Comparison of ENCODE assay signal across 11 cellular contexts in the genomic region with DNA sequence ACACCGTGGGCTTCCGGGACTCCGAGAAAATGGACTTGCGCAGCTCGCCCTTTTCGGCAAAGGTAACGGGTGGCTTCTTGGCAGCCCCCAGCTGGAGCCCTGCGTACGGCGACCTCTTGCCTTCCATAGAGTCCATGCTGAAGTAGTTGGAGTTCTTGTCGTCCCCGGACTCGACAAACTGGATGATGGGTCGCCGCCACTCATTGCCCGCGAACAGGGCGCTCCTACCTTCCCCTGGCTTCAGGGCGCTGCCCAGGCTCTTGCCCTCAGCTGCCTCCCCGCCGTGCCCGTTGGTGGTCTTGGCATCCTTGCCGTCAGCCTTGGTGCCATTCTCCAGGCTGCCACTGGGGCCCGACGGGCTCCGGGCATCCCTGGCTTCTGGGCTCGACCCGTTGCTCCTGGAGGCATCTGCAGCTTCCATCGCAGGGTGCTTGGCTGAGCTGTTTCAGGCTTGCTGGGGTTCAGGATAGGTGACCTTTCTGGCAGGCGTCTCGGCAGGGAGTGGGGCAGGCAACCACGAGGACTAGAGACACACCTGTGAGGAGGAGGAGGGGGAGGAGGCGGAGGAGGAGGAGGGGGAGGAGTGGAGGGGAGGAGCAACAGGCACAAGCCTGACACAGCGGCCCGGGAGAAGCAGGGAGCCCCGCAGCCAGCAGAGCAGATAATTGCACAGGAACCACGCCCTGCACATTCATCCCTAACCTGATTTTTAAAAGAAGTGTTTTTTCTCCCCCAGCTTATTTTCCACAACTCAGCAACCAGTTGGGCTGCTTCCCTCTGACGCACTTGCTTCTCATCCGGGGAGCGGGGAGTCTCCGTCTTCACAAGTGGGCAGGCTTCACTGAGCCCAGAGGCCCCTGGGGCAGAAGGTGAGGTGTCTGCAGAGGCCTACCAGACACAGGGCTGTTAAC. TPM values are rescaled to one million over a fixed set of nuclear protein-coding genes. Genes with fewer than 3 reads are reported as not detected.
DNase-seq lines count a peak whose midpoint lies in the region; ATAC-seq and TF ChIP-seq lines count a peak whose summit lies in the region.
"Had no signal": no experiment of that assay in that cellular context is flagged by ENCODE, and none has a peak within 500 bp of the region (broad histone marks: within the 10 kb centered on the region; RNA-seq: fewer than 3 reads in every experiment).

A gene with protein sequence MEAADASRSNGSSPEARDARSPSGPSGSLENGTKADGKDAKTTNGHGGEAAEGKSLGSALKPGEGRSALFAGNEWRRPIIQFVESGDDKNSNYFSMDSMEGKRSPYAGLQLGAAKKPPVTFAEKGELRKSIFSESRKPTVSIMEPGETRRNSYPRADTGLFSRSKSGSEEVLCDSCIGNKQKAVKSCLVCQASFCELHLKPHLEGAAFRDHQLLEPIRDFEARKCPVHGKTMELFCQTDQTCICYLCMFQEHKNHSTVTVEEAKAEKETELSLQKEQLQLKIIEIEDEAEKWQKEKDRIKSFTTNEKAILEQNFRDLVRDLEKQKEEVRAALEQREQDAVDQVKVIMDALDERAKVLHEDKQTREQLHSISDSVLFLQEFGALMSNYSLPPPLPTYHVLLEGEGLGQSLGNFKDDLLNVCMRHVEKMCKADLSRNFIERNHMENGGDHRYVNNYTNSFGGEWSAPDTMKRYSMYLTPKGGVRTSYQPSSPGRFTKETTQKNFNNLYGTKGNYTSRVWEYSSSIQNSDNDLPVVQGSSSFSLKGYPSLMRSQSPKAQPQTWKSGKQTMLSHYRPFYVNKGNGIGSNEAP (minus strand): TSS at position 503 of the 911 bp plus-strand sequence. CDS start 82 bp downstream, at position 421.

- TF ChIP-seq POLR2A in esophagus squamous epithelium (IDR thresholded peaks at IDR 0.05) = peak in 3 of 4 donors; percentile 40 to 74 (median 61)
- no peak for TF ChIP-seq POLR2A in sigmoid colon (IDR thresholded peaks at IDR 0.05)

- TF ChIP-seq CTCF in esophagus squamous epithelium (IDR thresholded peaks at IDR 0.05) (peak in 3 of 6 experiments; percentile 40 to 64 (median 45)), sigmoid colon (IDR thresholded peaks at IDR 0.05) (no peak)

- 41 to 53% methylated on average over 12 to 14 of the region's 41 CpGs for WGBS in esophagus squamous epithelium, 2 donors
- WGBS in sigmoid colon, 2 donors = 53 to 75% methylated on average over 41 of the region's 41 CpGs

- ATAC-seq in GM19023 (IDR thresholded peaks at IDR 0.05; ENCODE audit: unreplicated experiment) = no peak
- ATAC-seq in HG03045 (IDR thresholded peaks at IDR 0.05; ENCODE audit: unreplicated experiment) = no peak

- H3K36me3 ChIP-seq in esophagus squamous epithelium (peaks cover 0 to 27% (median 8%) of the 10 kb centered on the region in 3 donors), sigmoid colon (no peaks in the 10 kb centered on the region)
- H3K36me3 ChIP-seq: ovary had no signal

- H3K27ac ChIP-seq in esophagus squamous epithelium (peak within 1 kb of the TSS; percentile 88 to 97 (median 94)), sigmoid colon (no peak within 1 kb of the TSS)
- H3K27ac ChIP-seq: ovary had no signal

- DNase-seq in NCI-H1436 (lab: John Stamatoyannopoulos, UW) (peak; percentile 34), NCI-H1436 treated with DMSO at 0.1 percent for 48 hours (lab: John Stamatoyannopoulos, UW) (no peak), NCI-H526 treated with DMSO at 0.1 percent for 48 hours (lab: John Stamatoyannopoulos, UW) (peak; percentile 95), esophagus squamous epithelium (lab: John Stamatoyannopoulos, UW) (no peak), sigmoid colon (peak; percentile 48), amygdala (lab: John Stamatoyannopoulos, UW) (no peak)
- DNase-seq: dermis blood vessel endothelial cell, NCI-H1105 had no signal

- H3K9me3 ChIP-seq in esophagus squamous epithelium = no peaks in the 10 kb centered on the region
- no peaks in the 10 kb centered on the region for H3K9me3 ChIP-seq in sigmoid colon
- H3K9me3 ChIP-seq: ovary had no signal

- H3K27me3 ChIP-seq in esophagus squamous epithelium = peaks cover 0 to 2% (median 0%) of the 10 kb centered on the region in 4 donors
- no peaks in the 10 kb centered on the region for H3K27me3 ChIP-seq in sigmoid colon
- H3K27me3 ChIP-seq: ovary had no signal

- TF ChIP-seq EP300 in sigmoid colon (IDR thresholded peaks at IDR 0.05) = no peak

- intact Hi-C loops in esophagus squamous epithelium (cut with DNase I) (no loop called here), sigmoid colon (cut with DNase I) (no loop called here)

- H3K4me1 ChIP-seq in esophagus squamous epithelium (peaks cover 6 to 48% (median 6%) of the 10 kb centered on the region in 3 donors), sigmoid colon (no peaks in the 10 kb centered on the region)

- H3K4me3 ChIP-seq in esophagus squamous epithelium = peak within 1 kb of the TSS; percentile 63 to 86 (median 74)
- no peak within 1 kb of the TSS for H3K4me3 ChIP-seq in sigmoid colon
- H3K4me3 ChIP-seq: ovary had no signal

RNA-seq across cellular contexts. Expression of the gene that starts here (rescaled TPM):
- 1,000 to 10,000 TPM in 1 of 4 donors, 100 to 1,000 TPM in 3; 691 to 1,472 (median 816) TPM for total RNA-seq in esophagus squamous epithelium
- 1 to 10 TPM in 3 of 4 donors, under 1 TPM in 1; 0.33 to 6.9 (median 1.1) TPM for total RNA-seq in sigmoid colon
- 1 to 10 TPM; 6.0 to 8.5 (median 7.2) TPM for polyA plus RNA-seq in sigmoid colon
- total RNA-seq: dermis blood vessel endothelial cell had no signal

Comparison
In these comparisons a context has a peak if more than half of its experiments do, and no peak if none do; other contexts are left out.
1. RNA of the gene that starts here (total RNA-seq): 691 to 1,472 TPM in esophagus squamous epithelium; 0.33 to 6.9 TPM in sigmoid colon; every median in the first group is over 10 times any median in the second.
2. DNase-seq: peak in NCI-H1436 (single experiment), NCI-H526 treated with DMSO at 0.1 percent for 48 hours (single experiment) and sigmoid colon (single experiment); none in NCI-H1436 treated with DMSO at 0.1 percent for 48 hours (single experiment), esophagus squamous epithelium (single experiment) and amygdala (0 of 56).
3. H3K27ac ChIP-seq: peak in esophagus squamous epithelium (4 of 4); none in sigmoid colon (0 of 4).
4. H3K4me3 ChIP-seq: peak in esophagus squamous epithelium (4 of 4); none in sigmoid colon (0 of 4).
5. POLR2A ChIP-seq: peak in esophagus squamous epithelium (3 of 4); none in sigmoid colon (0 of 2).